24 cellular contexts compared by ENCODE assay signal in genomic region chrY:14755571-14755970, GRCh38.
"Had no signal": no experiment of that assay in that cellular context is flagged by ENCODE, and none has a peak within 500 bp of the region (broad histone marks: within the 10 kb centered on the region; RNA-seq: fewer than 3 reads in every experiment).

No MANE protein-coding gene starts in this region.

- H3K4me3 Mint-ChIP-seq: dendritic cell treated with granulocyte-macrophage colony-stimulating factor and Interleukin-4, amounts not matched to agents 40 ng/mL and 50 ng/mL, for 4 days; effector memory CD8-positive, alpha-beta T cell; endodermal cell had no signal

- ATAC-seq: effector memory CD8-positive, alpha-beta T cell; esophagus mucosa; foreskin keratinocyte; gastrocnemius medialis; gastroesophageal sphincter; heart left ventricle; heart right ventricle had no signal

- H3K9me3 ChIP-seq: colonic mucosa, esophagus muscularis mucosa, esophagus squamous epithelium, gastrocnemius medialis, gastroesophageal sphincter, heart left ventricle, heart right ventricle had no signal

- H3K4me3 ChIP-seq: colonic mucosa, coronary artery, dorsolateral prefrontal cortex, esophagus muscularis mucosa, esophagus squamous epithelium, gastrocnemius medialis, gastroesophageal sphincter, heart left ventricle, heart right ventricle had no signal

- H3K27me3 ChIP-seq: colonic mucosa, dorsolateral prefrontal cortex, esophagus muscularis mucosa, esophagus squamous epithelium, foreskin keratinocyte, gastrocnemius medialis, gastroesophageal sphincter, heart left ventricle, heart right ventricle had no signal

- DNase-seq: colonic mucosa; cortex of kidney; dermis blood vessel endothelial cell; dorsolateral prefrontal cortex; effector CD4-positive, alpha-beta T cell; effector CD8-positive, alpha-beta T cell; effector memory CD4-positive, alpha-beta T cell; effector memory CD8-positive, alpha-beta T cell; endodermal cell; erythroblast; esophagus squamous epithelium; foreskin fibroblast; foreskin keratinocyte; foreskin melanocyte; gastrocnemius medialis; glutamatergic neuron; head of caudate nucleus; heart left ventricle; heart right ventricle had no signal

- H3K27ac Mint-ChIP-seq: dendritic cell treated with granulocyte-macrophage colony-stimulating factor and Interleukin-4, amounts not matched to agents 40 ng/mL and 50 ng/mL, for 4 days; effector memory CD8-positive, alpha-beta T cell; endodermal cell had no signal

- H3K4me1 Mint-ChIP-seq: endodermal cell had no signal

- H3K36me3 ChIP-seq: colonic mucosa, esophagus muscularis mucosa, esophagus squamous epithelium, gastrocnemius medialis, gastroesophageal sphincter, heart left ventricle, heart right ventricle had no signal

- H3K27me3 Mint-ChIP-seq: dendritic cell treated with granulocyte-macrophage colony-stimulating factor and Interleukin-4, amounts not matched to agents 40 ng/mL and 50 ng/mL, for 4 days; effector memory CD8-positive, alpha-beta T cell had no signal
